In the genomic region with DNA sequence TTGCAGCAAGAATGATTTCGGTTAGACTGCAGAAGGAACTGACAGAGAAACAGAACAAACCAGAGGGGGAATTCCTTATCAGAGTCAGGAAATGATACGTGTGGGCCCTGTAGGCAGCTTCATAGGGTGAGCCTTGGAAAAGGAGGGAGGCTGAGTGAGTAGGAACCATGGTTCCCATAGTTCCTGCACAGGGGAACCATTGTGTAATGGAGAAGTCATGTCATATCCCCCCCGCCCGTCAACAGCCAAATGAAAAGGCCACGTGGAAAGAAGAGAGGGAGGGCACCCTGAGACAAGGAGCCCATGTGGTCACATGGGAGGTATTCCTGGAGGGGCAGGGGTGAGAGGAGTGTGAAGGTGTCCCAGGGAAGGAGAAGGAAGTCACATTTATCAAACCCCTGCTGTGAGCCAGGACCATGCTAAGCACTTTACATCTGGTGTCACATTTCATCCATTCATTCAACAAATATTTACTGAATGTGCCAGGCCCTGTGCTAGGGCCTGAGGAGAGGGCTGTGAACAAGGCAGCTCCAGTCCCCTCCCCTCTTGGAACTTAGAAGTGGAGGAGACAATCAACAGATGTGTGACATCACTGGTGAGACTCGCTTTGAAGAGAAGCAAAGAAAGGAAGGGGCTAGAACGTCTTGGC, we compare ENCODE assay signal across 10 cellular contexts. TPM values are rescaled to one million over a fixed set of nuclear protein-coding genes. Genes with fewer than 3 reads are reported as not detected.
A peak's percentile ranks its signal among the peaks of the same experiment; 100 is the strongest.
DNase-seq lines count a peak whose midpoint lies in the region; ATAC-seq, FAIRE-seq and TF ChIP-seq lines count a peak whose summit lies in the region.
"Had no signal": no experiment of that assay in that cellular context is flagged by ENCODE, and none has a peak within 500 bp of the region (broad histone marks: within the 10 kb centered on the region; RNA-seq: fewer than 3 reads in every experiment).

No MANE protein-coding gene starts in this region.

- no peaks in the 10 kb centered on the region for H3K9me3 ChIP-seq in CD4-positive, CD25-positive, alpha-beta regulatory T cell (ENCODE audit: control insufficient read depth in 2 of 2, low read length in 2 of 2)
- no peaks in the 10 kb centered on the region for H3K9me3 ChIP-seq in K562 (replicated peaks; ENCODE audit: control insufficient read depth, insufficient read depth, low read depth, low read length)
- no peaks in the 10 kb centered on the region for H3K9me3 ChIP-seq in mesodermal cell (ENCODE audit: control insufficient read depth, low read length)

- H3K79me2 ChIP-seq in KMS-11 (ENCODE audit: insufficient read depth, low read depth), result no peaks in the 10 kb centered on the region
- no peaks in the 10 kb centered on the region for H3K79me2 ChIP-seq in K562 (ENCODE audit: control insufficient read depth, insufficient read depth, low read length)

- no peaks in the 10 kb centered on the region for H3K27me3 Mint-ChIP-seq in CD4-positive, CD25-positive, alpha-beta regulatory T cell

- TF ChIP-seq EP300 in K562 (IDR thresholded peaks at IDR 0.05; ENCODE audit: low read length), result no peak

- H3K4me1 ChIP-seq in CD4-positive, CD25-positive, alpha-beta regulatory T cell (ENCODE audit: control insufficient read depth, insufficient read depth, low read length, poor library complexity, severe bottlenecking), result no peaks in the 10 kb centered on the region
- peaks cover 13% of the 10 kb centered on the region for H3K4me1 ChIP-seq in KMS-11 (ENCODE audit: low read depth, poor library complexity, severe bottlenecking)
- peaks cover 22 to 24% of the 10 kb centered on the region in 2 experiments; a peak in 4 of 5 replicates for H3K4me1 ChIP-seq in K562 (replicated peaks in 1 of 2; ENCODE audit: control insufficient read depth in 2 of 2, insufficient read depth in 2 of 2, low read length in 2 of 2)
- peaks cover 21% of the 10 kb centered on the region for H3K4me1 ChIP-seq in mesodermal cell (ENCODE audit: control insufficient read depth, insufficient read depth, low read length, poor library complexity, severe bottlenecking)

- no peak overlapping the region for H3K4me3 ChIP-seq in CD4-positive, CD25-positive, alpha-beta regulatory T cell (ENCODE audit: low read depth, low read length)
- H3K4me3 ChIP-seq in KMS-11 (IDR thresholded peaks at IDR 0.05; ENCODE audit: insufficient read depth, low read depth, low read length) (no peak overlapping the region), K562 (no peak overlapping the region), mesodermal cell (ENCODE audit: extremely low read depth, insufficient read depth, low read length, poor library complexity, severe bottlenecking) (no peak overlapping the region)

- peaks cover 0 to 9% (median 8%) of the 10 kb centered on the region in 4 donors for H3K4me1 Mint-ChIP-seq in CD4-positive, CD25-positive, alpha-beta regulatory T cell

- no peaks in the 10 kb centered on the region for H3K9me3 Mint-ChIP-seq in CD4-positive, CD25-positive, alpha-beta regulatory T cell

- 20% methylated on average over 7 of the region's 7 CpGs for WGBS in K562 (ENCODE audit: insufficient coverage, low coverage, missing lambda C conversion rate)
- WGBS in mesodermal cell (ENCODE audit: insufficient coverage in 2 of 2), 2 experiments, result 36 to 43% methylated on average over 4 to 6 of the region's 7 CpGs

- POLR2A ChIA-PET in K562 (lab: Yijun Ruan, JAX), result interaction anchor here (0.7 to 1.8 kb wide), 5 partner anchors 8 to 931 kb away, joined by 3 to 4 read pairs (median 3); a partner anchor contains a TSS

- CTCF ChIA-PET in K562 (lab: Yijun Ruan, JAX; ENCODE audit: low intra/inter-chr PET ratio), result interaction anchor here (0.6 kb wide), 1 partner anchor 197 kb away, joined by 4 read pairs; no protein-coding TSS in a partner anchor

- H3K36me3 Mint-ChIP-seq in CD4-positive, CD25-positive, alpha-beta regulatory T cell, result no peaks in the 10 kb centered on the region

- TF ChIP-seq POLR2A in K562 (conservative IDR thresholded peaks at IDR 0.05), result no peak

- FAIRE-seq in K562 (lab: Jason Lieb, UNC), result peak; percentile 74
- FAIRE-seq: GM12892 had no signal

- no peak overlapping the region for H3K27ac ChIP-seq in CD4-positive, CD25-positive, alpha-beta regulatory T cell (ENCODE audit: insufficient read depth, low read length, poor library complexity, severe bottlenecking)
- H3K27ac ChIP-seq in KMS-11 (no peak overlapping the region), K562 (ENCODE audit: extremely low read depth, low read depth, low read length) (peak overlapping the region; percentile 54), mesodermal cell (ENCODE audit: low read depth, low read length, severe bottlenecking) (peak overlapping the region; percentile 95)

- no peak for TF ChIP-seq RAD21 in K562 (CRISPR knock-in tag; conservative IDR thresholded peaks at IDR 0.05 in 1 of 2, IDR thresholded peaks at IDR 0.05 in 1 of 2)

- H3K9ac ChIP-seq in KMS-11 (no peak overlapping the region), K562 (ENCODE audit: insufficient read depth in 1 of 2, low read depth in 2 of 2, low read length in 2 of 2) (peak overlapping the region; percentile 28 to 36; a peak in 3 of 4 replicates)

- no peaks in the 10 kb centered on the region for H3K36me3 ChIP-seq in CD4-positive, CD25-positive, alpha-beta regulatory T cell (ENCODE audit: control insufficient read depth, insufficient read depth, low read length)
- H3K36me3 ChIP-seq in KMS-11 (ENCODE audit: insufficient read depth), result no peaks in the 10 kb centered on the region
- H3K36me3 ChIP-seq in K562 (ENCODE audit: control insufficient read depth, insufficient read depth, low read length), result no peaks in the 10 kb centered on the region
- H3K36me3 ChIP-seq in mesodermal cell (ENCODE audit: control insufficient read depth, insufficient read depth, low read length), result no peaks in the 10 kb centered on the region

- peak overlapping the region; percentile 18; the same call in 1 of the 2 replicates for H2AFZ ChIP-seq in KMS-11 (ENCODE audit: low read depth)
- H2AFZ ChIP-seq in K562 (ENCODE audit: low read depth, low read length), result peak overlapping the region; percentile 97

- BruUV-seq in K562 (replicated peaks; lab: Mats Ljungman, UMichigan), result no TSS peak

- no peak for DNase-seq in CD4-positive, CD25-positive, alpha-beta regulatory T cell
- peak in 2 of 4 experiments; percentile 37 to 55 for DNase-seq in K562 (ENCODE audit: extremely low read depth in 1 of 4, low spot score in 3 of 4)
- DNase-seq in occipital lobe (lab: John Stamatoyannopoulos, UW), result no peak
- DNase-seq in effector CD4-positive, alpha-beta T cell, result no peak
- no peak for DNase-seq in NCI-H446 (lab: John Stamatoyannopoulos, UW)
- DNase-seq: NCI-H1092 had no signal

- H3K27me3 ChIP-seq in CD4-positive, CD25-positive, alpha-beta regulatory T cell (ENCODE audit: control insufficient read depth, insufficient read depth, low read length), result no peaks in the 10 kb centered on the region
- H3K27me3 ChIP-seq in KMS-11 (ENCODE audit: insufficient read depth, low read depth), result no peaks in the 10 kb centered on the region
- no peaks in the 10 kb centered on the region for H3K27me3 ChIP-seq in K562 (ENCODE audit: control insufficient read depth in 2 of 2, insufficient read depth in 2 of 2, low read length in 2 of 2)

- no peak for TF ChIP-seq CTCF in KMS-11 (conservative IDR thresholded peaks at IDR 0.05; ENCODE audit: low read depth, low read length)
- no peak for TF ChIP-seq CTCF in K562 (IDR thresholded peaks at IDR 0.05 in 2 of 3, conservative IDR thresholded peaks at IDR 0.05 in 1 of 3; ENCODE audit: insufficient read depth in 2 of 3, low read depth in 1 of 3, low read length in 3 of 3)

- intact Hi-C loops in K562 (cut with micrococcal nuclease), result no loop called here

- no peaks in the 10 kb centered on the region for H4K20me1 ChIP-seq in KMS-11 (ENCODE audit: insufficient read depth)
- no peaks in the 10 kb centered on the region for H4K20me1 ChIP-seq in K562 (replicated peaks; ENCODE audit: control insufficient read depth, insufficient read depth, low read length)

- in situ Hi-C loops in K562 (cut with MboI), result no loop called here

- no peak overlapping the region for H3K4me2 ChIP-seq in KMS-11
- H3K4me2 ChIP-seq in K562 (ENCODE audit: insufficient read depth, low read length), result peak overlapping the region; percentile 31; the same call in 1 of the 2 replicates

- peak overlapping the region in 2 of 3 donors; percentile 63 to 65 for H3K27ac Mint-ChIP-seq in CD4-positive, CD25-positive, alpha-beta regulatory T cell

- no peaks in the 10 kb centered on the region for H3K9me1 ChIP-seq in K562 (ENCODE audit: control insufficient read depth, insufficient read depth, low read length)

- no peak overlapping the region for H3K4me3 Mint-ChIP-seq in CD4-positive, CD25-positive, alpha-beta regulatory T cell

- ATAC-seq in CD4-positive, CD25-positive, alpha-beta regulatory T cell (ENCODE audit: low read depth in 2 of 2), result no peak
- ATAC-seq in K562 (peak; percentile 61), HG03095 (IDR thresholded peaks at IDR 0.05; ENCODE audit: unreplicated experiment) (no peak)

RNA-seq across cellular contexts. Expression of a gene that starts 15.7 kb away (rescaled TPM):
- total RNA-seq in CD4-positive, CD25-positive, alpha-beta regulatory T cell, result 0.15 TPM
- polyA plus RNA-seq in CD4-positive, CD25-positive, alpha-beta regulatory T cell, result under 1 TPM; 0.20 to 0.87 (median 0.33) TPM
- total RNA-seq in K562 (2011; cell fraction: chromatin; rRNA removed; ENCODE audit: low replicate concordance), result not detected in 2 replicates
- not detected in 2 replicates for total RNA-seq in K562 (2011; cell fraction: nucleolus; rRNA removed)
- total RNA-seq in K562 (2011; cell fraction: nucleoplasm; rRNA removed), result not detected in 2 replicates
- not detected in 2 replicates for total RNA-seq in K562 (2014; rRNA removed)
- total RNA-seq in K562 (2014; rRNA removed; fragmentation: Illumina TruSeq; extraction: Trizol), result not detected in 2 replicates
- total RNA-seq in K562 (2015; rRNA removed; fragmentation: Illumina TruSeq; extraction: Trizol), result not detected in 2 replicates
- 0.11 and 0.38 TPM in 2 replicates for total RNA-seq in K562 (2021)
- polyA plus RNA-seq in K562 (2011; rRNA removed), result 0.04 TPM in 1 of 2 replicates, not detected in the other
- polyA plus RNA-seq in K562 (2011; cell fraction: cytosol; rRNA removed), result 0.06 TPM in 1 of 2 replicates, not detected in the other
- 0.20 TPM in 1 of 2 replicates, not detected in the other for polyA plus RNA-seq in K562 (2011; cell fraction: nucleus; rRNA removed)
- not detected in 2 replicates for polyA plus RNA-seq in K562 (2012)
- polyA plus RNA-seq in K562 (2014; fragmentation: Illumina TruSeq; extraction: Trizol), result not detected in 2 replicates
- polyA plus RNA-seq in K562 (2014; fragmentation: Nextera tagmentation; extraction: Ambion mirVana), result not detected
- polyA plus RNA-seq in K562 (2014; rRNA removed), result not detected in 2 replicates
- not detected in 2 replicates for polyA minus RNA-seq in K562 (2011; rRNA and poly(A)+ RNA removed)
- polyA minus RNA-seq in K562 (2011; cell fraction: cytosol; rRNA and poly(A)+ RNA removed), result not detected in 2 replicates
- not detected in 2 replicates for polyA minus RNA-seq in K562 (2011; cell fraction: nucleus; rRNA and poly(A)+ RNA removed)
- not detected for polyA plus RNA-seq in mesodermal cell (2013, experiment 1 of 2)
- polyA plus RNA-seq in mesodermal cell (2013, experiment 2 of 2), result not detected
- total RNA-seq in occipital lobe, result 0.78 TPM

RNA-seq across cellular contexts. Expression of a gene that starts 21.3 kb away (rescaled TPM):
- total RNA-seq in CD4-positive, CD25-positive, alpha-beta regulatory T cell, result 49.7 TPM
- polyA plus RNA-seq in CD4-positive, CD25-positive, alpha-beta regulatory T cell, result 100 to 1,000 TPM; 152 to 199 (median 181) TPM
- 0.67 TPM in 1 of 2 replicates, not detected in the other for total RNA-seq in K562 (2011; cell fraction: chromatin; rRNA removed; ENCODE audit: low replicate concordance)
- 2.6 and 3.8 TPM in 2 replicates for total RNA-seq in K562 (2011; cell fraction: nucleolus; rRNA removed)
- 1.1 and 2.4 TPM in 2 replicates for total RNA-seq in K562 (2011; cell fraction: nucleoplasm; rRNA removed)
- total RNA-seq in K562 (2014; rRNA removed) (4.5 and 4.7 TPM in 2 replicates), K562 (2014; rRNA removed; fragmentation: Illumina TruSeq; extraction: Trizol) (0.99 and 1.0 TPM in 2 replicates), K562 (2015; rRNA removed; fragmentation: Illumina TruSeq; extraction: Trizol) (1.6 and 2.2 TPM in 2 replicates), K562 (2021) (3.8 and 5.0 TPM in 2 replicates), occipital lobe (34.5 TPM)
- polyA plus RNA-seq in K562 (2011; rRNA removed) (2.0 and 2.7 TPM in 2 replicates), K562 (2014; fragmentation: Illumina TruSeq; extraction: Trizol) (2.4 and 2.9 TPM in 2 replicates), K562 (2014; fragmentation: Nextera tagmentation; extraction: Ambion mirVana) (under 1 TPM; 0.17 to 0.76 TPM), K562 (2014; rRNA removed) (4.0 and 4.4 TPM in 2 replicates)
- 3.4 and 3.9 TPM in 2 replicates for polyA plus RNA-seq in K562 (2011; cell fraction: cytosol; rRNA removed)
- 0.55 and 1.0 TPM in 2 replicates for polyA plus RNA-seq in K562 (2011; cell fraction: nucleus; rRNA removed)
- 8.1 and 10.3 TPM in 2 replicates for polyA plus RNA-seq in K562 (2012)
- polyA minus RNA-seq in K562 (2011; rRNA and poly(A)+ RNA removed), result 0.60 TPM in 1 of 2 replicates, not detected in the other
- polyA minus RNA-seq in K562 (2011; cell fraction: cytosol; rRNA and poly(A)+ RNA removed), result 1.4 and 2.8 TPM in 2 replicates
- not detected in 2 replicates for polyA minus RNA-seq in K562 (2011; cell fraction: nucleus; rRNA and poly(A)+ RNA removed)
- 16.5 TPM for polyA plus RNA-seq in mesodermal cell (2013, experiment 1 of 2)
- 14.4 TPM for polyA plus RNA-seq in mesodermal cell (2013, experiment 2 of 2)

RNA-seq across cellular contexts. Expression of a gene that starts 46.7 kb away (rescaled TPM):
- total RNA-seq in CD4-positive, CD25-positive, alpha-beta regulatory T cell, result 26.2 TPM
- 1 to 10 TPM in 1 of 4 donors, under 1 TPM in 3; 0.07 to 1.4 (median 0.50) TPM for polyA plus RNA-seq in CD4-positive, CD25-positive, alpha-beta regulatory T cell
- total RNA-seq in K562 (2011; cell fraction: chromatin; rRNA removed; ENCODE audit: low replicate concordance), result 62.5 and 101 TPM in 2 replicates
- total RNA-seq in K562 (2011; cell fraction: nucleolus; rRNA removed), result 36.7 and 38.9 TPM in 2 replicates
- 49.2 and 72.8 TPM in 2 replicates for total RNA-seq in K562 (2011; cell fraction: nucleoplasm; rRNA removed)
- total RNA-seq in K562 (2014; rRNA removed), result 7.9 and 12.5 TPM in 2 replicates
- total RNA-seq in K562 (2014; rRNA removed; fragmentation: Illumina TruSeq; extraction: Trizol), result 3.6 and 4.6 TPM in 2 replicates
- total RNA-seq in K562 (2015; rRNA removed; fragmentation: Illumina TruSeq; extraction: Trizol), result 4.7 and 4.8 TPM in 2 replicates
- 36.4 and 37.8 TPM in 2 replicates for total RNA-seq in K562 (2021)
- 3.1 and 4.2 TPM in 2 replicates for polyA plus RNA-seq in K562 (2011; rRNA removed)
- 2.3 and 3.9 TPM in 2 replicates for polyA plus RNA-seq in K562 (2011; cell fraction: cytosol; rRNA removed)
- 13.3 and 21.8 TPM in 2 replicates for polyA plus RNA-seq in K562 (2011; cell fraction: nucleus; rRNA removed)
- polyA plus RNA-seq in K562 (2012), result 13.7 and 18.2 TPM in 2 replicates
- polyA plus RNA-seq in K562 (2014; fragmentation: Illumina TruSeq; extraction: Trizol), result 5.4 and 9.5 TPM in 2 replicates
- polyA plus RNA-seq in K562 (2014; fragmentation: Nextera tagmentation; extraction: Ambion mirVana), result under 1 TPM; 0.21 to 0.59 TPM
- 8.5 and 9.0 TPM in 2 replicates for polyA plus RNA-seq in K562 (2014; rRNA removed)
- 3.7 and 9.1 TPM in 2 replicates for polyA minus RNA-seq in K562 (2011; rRNA and poly(A)+ RNA removed)
- polyA minus RNA-seq in K562 (2011; cell fraction: cytosol; rRNA and poly(A)+ RNA removed), result 12.2 and 15.2 TPM in 2 replicates
- polyA minus RNA-seq in K562 (2011; cell fraction: nucleus; rRNA and poly(A)+ RNA removed), result 10.6 and 11.6 TPM in 2 replicates
- 44.6 TPM for polyA plus RNA-seq in mesodermal cell (2013, experiment 1 of 2)
- 35.0 TPM for polyA plus RNA-seq in mesodermal cell (2013, experiment 2 of 2)
- total RNA-seq in occipital lobe, result 11.9 TPM

Comparison
In these comparisons a context has a peak if more than half of its experiments do, and no peak if none do; other contexts are left out.
1. H3K27ac ChIP-seq: peak in K562 (single experiment) and mesodermal cell (single experiment); none in CD4-positive, CD25-positive, alpha-beta regulatory T cell (single experiment) and KMS-11 (single experiment).